Comparison of ENCODE assay signal across 10 cellular contexts in the genomic region with DNA sequence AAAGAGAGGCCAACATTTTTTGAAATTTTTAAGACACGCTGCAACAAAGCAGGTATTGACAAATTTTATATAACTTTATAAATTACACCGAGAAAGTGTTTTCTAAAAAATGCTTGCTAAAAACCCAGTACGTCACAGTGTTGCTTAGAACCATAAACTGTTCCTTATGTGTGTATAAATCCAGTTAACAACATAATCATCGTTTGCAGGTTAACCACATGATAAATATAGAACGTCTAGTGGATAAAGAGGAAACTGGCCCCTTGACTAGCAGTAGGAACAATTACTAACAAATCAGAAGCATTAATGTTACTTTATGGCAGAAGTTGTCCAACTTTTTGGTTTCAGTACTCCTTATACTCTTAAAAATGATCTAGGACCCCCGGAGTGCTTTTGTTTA. TPM values are rescaled to one million over a fixed set of nuclear protein-coding genes. Genes with fewer than 3 reads are reported as not detected.
A peak's percentile ranks its signal among the peaks of the same experiment; 100 is the strongest.
DNase-seq lines count a peak whose midpoint lies in the region; ATAC-seq, FAIRE-seq and TF ChIP-seq lines count a peak whose summit lies in the region.
"Had no signal": no experiment of that assay in that cellular context is flagged by ENCODE, and none has a peak within 500 bp of the region (broad histone marks: within the 10 kb centered on the region; RNA-seq: fewer than 3 reads in every experiment).

No MANE protein-coding gene starts in this region.

- DNase-seq in activated CD4-positive, alpha-beta T cell treated with anti-CD3 and anti-CD28 coated beads for 36 hours: no peak
- DNase-seq in activated CD4-positive, alpha-beta T cell treated with anti-CD3 and anti-CD28 coated beads, Interleukin-2, amount 50 U/mL, for 1 hour: no peak
- DNase-seq in SKM-1 treated with dmso at 0.1 percent for 144 hours (lab: John Stamatoyannopoulos, UW; ENCODE audit: unreplicated experiment) (peak; percentile 25), fibroblast of peridontal ligament (ENCODE audit: extremely low read depth) (peak; percentile 69), COLO829 (ENCODE audit: low spot score) (no peak), H54 (ENCODE audit: insufficient read length, low spot score) (no peak)
- DNase-seq in stimulated activated naive CD8-positive, alpha-beta T cell treated with anti-CD3 and anti-CD28 coated beads, Interleukin-15, amount 100 ng/mL, for 72 hours: no peak
- DNase-seq: RPMI8226 had no signal

- CTCF ChIA-PET in activated CD4-positive, alpha-beta T cell treated with anti-CD3 and anti-CD28 coated beads for 36 hours (lab: Charles Lee): interaction anchor here (1.0 to 1.7 kb wide), 3 partner anchors 108 to 265 kb away, joined by 3 to 5 read pairs (median 3); no protein-coding TSS in a partner anchor

- H3K4me3 Mint-ChIP-seq in activated CD4-positive, alpha-beta T cell treated with anti-CD3 and anti-CD28 coated beads for 36 hours: peak overlapping the region; percentile 92
- peak overlapping the region; percentile 98 to 99 for H3K4me3 Mint-ChIP-seq in stimulated activated naive CD8-positive, alpha-beta T cell treated with anti-CD3 and anti-CD28 coated beads, Interleukin-15, amount 100 ng/mL, for 72 hours

- POLR2A ChIA-PET in activated CD4-positive, alpha-beta T cell treated with anti-CD3 and anti-CD28 coated beads for 36 hours (lab: Charles Lee): interaction anchor here (0.6 to 1.1 kb wide), 2 partner anchors 222 to 266 kb away, joined by 3 to 5 read pairs; partner anchors contain the start of gene N4BP2L2

- no peaks in the 10 kb centered on the region for H3K27me3 Mint-ChIP-seq in activated CD4-positive, alpha-beta T cell treated with anti-CD3 and anti-CD28 coated beads for 36 hours
- H3K27me3 Mint-ChIP-seq in stimulated activated naive CD8-positive, alpha-beta T cell treated with anti-CD3 and anti-CD28 coated beads, Interleukin-15, amount 100 ng/mL, for 72 hours: no peaks in the 10 kb centered on the region

- TF ChIP-seq POLR2A in H54 (IDR thresholded peaks at IDR 0.05; ENCODE audit: low read depth, low read length): no peak

- H3K36me3 Mint-ChIP-seq in activated CD4-positive, alpha-beta T cell treated with anti-CD3 and anti-CD28 coated beads for 36 hours (ENCODE audit: low read depth): peaks cover 39% of the 10 kb centered on the region

- no peak for ATAC-seq in activated CD4-positive, alpha-beta T cell treated with anti-CD3 and anti-CD28 coated beads for 36 hours
- ATAC-seq in stimulated activated naive CD8-positive, alpha-beta T cell treated with anti-CD3 and anti-CD28 coated beads, Interleukin-15, amount 100 ng/mL, for 72 hours: no peak
- ATAC-seq in GM19452 (IDR thresholded peaks at IDR 0.05; ENCODE audit: unreplicated experiment): no peak

- no peaks in the 10 kb centered on the region for H3K9me3 Mint-ChIP-seq in activated CD4-positive, alpha-beta T cell treated with anti-CD3 and anti-CD28 coated beads for 36 hours (ENCODE audit: low read depth)
- H3K9me3 Mint-ChIP-seq in stimulated activated naive CD8-positive, alpha-beta T cell treated with anti-CD3 and anti-CD28 coated beads, Interleukin-15, amount 100 ng/mL, for 72 hours: no peaks in the 10 kb centered on the region

- peaks cover 9% of the 10 kb centered on the region for H3K4me1 Mint-ChIP-seq in activated CD4-positive, alpha-beta T cell treated with anti-CD3 and anti-CD28 coated beads for 36 hours
- H3K4me1 Mint-ChIP-seq in stimulated activated naive CD8-positive, alpha-beta T cell treated with anti-CD3 and anti-CD28 coated beads, Interleukin-15, amount 100 ng/mL, for 72 hours: peaks cover 11% of the 10 kb centered on the region

- intact Hi-C loops in activated CD4-positive, alpha-beta T cell treated with anti-CD3 and anti-CD28 coated beads for 36 hours (cut with DNase I, micrococcal nuclease): loop anchor here (5.0 to 10.0 kb wide), 3 partner anchors 268 to 1154 kb away; partner anchors contain the start of genes HSPH1 (in 1 of the 2) and PDS5B (in 1 of the 2)

- H3K27ac Mint-ChIP-seq in activated CD4-positive, alpha-beta T cell treated with anti-CD3 and anti-CD28 coated beads for 36 hours: peak overlapping the region; percentile 100
- H3K27ac Mint-ChIP-seq in stimulated activated naive CD8-positive, alpha-beta T cell treated with anti-CD3 and anti-CD28 coated beads, Interleukin-15, amount 100 ng/mL, for 72 hours: peak overlapping the region; percentile 100

- no peak for FAIRE-seq in H54 (lab: Jason Lieb, UNC)

RNA-seq across cellular contexts. Expression of gene BRCA2, which starts 1.2 kb away (rescaled TPM):
- 10 to 100 TPM; 34.1 to 49.0 TPM for total RNA-seq in activated CD4-positive, alpha-beta T cell treated with anti-CD3 and anti-CD28 coated beads for 36 hours

RNA-seq across cellular contexts. Expression of gene ZAR1L, which starts 1.3 kb away (rescaled TPM):
- total RNA-seq in activated CD4-positive, alpha-beta T cell treated with anti-CD3 and anti-CD28 coated beads for 36 hours: not detected
- total RNA-seq: occipital lobe had no signal

Comparison
In these comparisons a context has a peak if more than half of its experiments do, and no peak if none do; other contexts are left out.
1. DNase-seq: peak in SKM-1 treated with dmso at 0.1 percent for 144 hours (single experiment) and fibroblast of peridontal ligament (single experiment); none in activated CD4-positive, alpha-beta T cell treated with anti-CD3 and anti-CD28 coated beads for 36 hours (single experiment), activated CD4-positive, alpha-beta T cell treated with anti-CD3 and anti-CD28 coated beads, Interleukin-2, amount 50 U/mL, for 1 hour (single experiment), stimulated activated naive CD8-positive, alpha-beta T cell treated with anti-CD3 and anti-CD28 coated beads, Interleukin-15, amount 100 ng/mL, for 72 hours (0 of 2), COLO829 (single experiment) and H54 (single experiment).